Comparison of ENCODE assay signal across 25 cellular contexts in genomic region chr20:33004141-33004751, GRCh38. TPM values are rescaled to one million over a fixed set of nuclear protein-coding genes. Genes with fewer than 3 reads are reported as not detected.
"Had no signal": no experiment of that assay in that cellular context is flagged by ENCODE, and none has a peak within 500 bp of the region (broad histone marks: within the 10 kb centered on the region; RNA-seq: fewer than 3 reads in every experiment).

Gene SUN5, minus strand, starts transcription at chr20:33004433. Its CDS starts 93 bp downstream, at chr20:33004340.

- H3K36me3 ChIP-seq: ascending aorta, MG63, SJSA1 had no signal

- H3K27me3 ChIP-seq: ascending aorta, body of pancreas, MG63, SJSA1 had no signal

- H3K4me3 ChIP-seq: ascending aorta, body of pancreas, MG63, SJSA1 had no signal

- ATAC-seq: activated CD4-positive, CD25-positive, alpha-beta regulatory T cell treated with anti-CD3 and anti-CD28 coated beads, Interleukin-2, amount 50 U/mL, for 24 hours; activated naive CD8-positive, alpha-beta T cell treated with anti-CD3 and anti-CD28 coated beads, Interleukin-2, amount 50 U/mL, for 24 hours; body of pancreas; Panc1; SK-N-SH treated with all-trans-retinoic acid at 6 μM for 48 hours had no signal

- H3K4me3 Mint-ChIP-seq: activated naive CD4-positive, alpha-beta T cell treated with anti-CD3 and anti-CD28 coated beads for 36 hours; activated naive CD8-positive, alpha-beta T cell treated with anti-CD3 and anti-CD28 coated beads, Interleukin-2, amount 50 U/mL, for 24 hours; activated T-helper 17 cell treated with anti-CD3 and anti-CD28 coated beads, Interleukin-2, amount 50 U/mL, for 72 hours had no signal

- DNase-seq: activated CD4-positive, alpha-beta T cell treated with anti-CD3 and anti-CD28 coated beads, Interleukin-2, amount 50 U/mL, for 4 hours; activated CD8-positive, alpha-beta memory T cell treated with anti-CD3 and anti-CD28 coated beads for 24 hours; activated gamma-delta T cell; amniotic stem cell; body of pancreas; MG63; NCI-H1092 treated with DMSO at 0.1 percent for 48 hours; NCI-H1417 treated with DMSO at 0.1 percent for 48 hours; NCI-H1694; NCI-H2029 treated with DMSO at 0.1 percent for 48 hours; NCI-H510A treated with DMSO at 0.1 percent for 48 hours; NCI-H69; NK-92 treated with Interleukin-12 subunit alpha and Interleukin-12 subunit beta, amount 100 ng/mL, for 24 hours; SW 1271 had no signal

- H3K9me3 Mint-ChIP-seq: activated T-helper 17 cell treated with anti-CD3 and anti-CD28 coated beads, Interleukin-2, amount 50 U/mL, for 72 hours had no signal

- H3K27ac Mint-ChIP-seq: activated naive CD4-positive, alpha-beta T cell treated with anti-CD3 and anti-CD28 coated beads for 36 hours; activated naive CD8-positive, alpha-beta T cell treated with anti-CD3 and anti-CD28 coated beads, Interleukin-2, amount 50 U/mL, for 24 hours; activated T-helper 17 cell treated with anti-CD3 and anti-CD28 coated beads, Interleukin-2, amount 50 U/mL, for 72 hours had no signal

- H3K27me3 Mint-ChIP-seq: activated naive CD8-positive, alpha-beta T cell treated with anti-CD3 and anti-CD28 coated beads, Interleukin-2, amount 50 U/mL, for 24 hours; activated T-helper 17 cell treated with anti-CD3 and anti-CD28 coated beads, Interleukin-2, amount 50 U/mL, for 72 hours had no signal

- H3K9me3 ChIP-seq: ascending aorta, body of pancreas, MG63 had no signal

- H3K4me2 ChIP-seq: KMS-11 had no signal

- H3K4me1 ChIP-seq: ascending aorta, body of pancreas, SJSA1 had no signal

- H3K27ac ChIP-seq: ascending aorta, body of pancreas, KMS-11, SJSA1 had no signal

RNA-seq across cellular contexts. Expression of gene SUN5, which starts in this region (rescaled TPM):
- total RNA-seq: activated naive CD4-positive, alpha-beta T cell treated with anti-CD3 and anti-CD28 coated beads for 36 hours; activated T-helper 17 cell treated with anti-CD3 and anti-CD28 coated beads, Interleukin-2, amount 50 U/mL, for 72 hours; ascending aorta; body of pancreas; bronchial epithelial cell; SJSA1; T-helper 1 cell treated with Interleukin-12 subunit alpha and Interleukin-12 subunit beta and Interleukin-4 antibody, amounts not matched to agents 30 ng/mL and 1 ng/mL, for 36 hours had no signal
